2 cellular contexts compared by ENCODE assay signal in genomic region chr14:67392123-67392522, GRCh38.
TF ChIP-seq lines count a peak whose summit lies in the region.

No MANE protein-coding gene starts in this region.

TF ChIP-seq in H1, 55 proteins besides CTCF, POLR2A, EP300 and RAD21 (continued from another document):
- TF ChIP-seq GTF2F1 (IDR thresholded peaks at IDR 0.05; ENCODE audit: borderline replicate concordance, low read depth, low read length): no peak
TF ChIP-seq in H1: peak in this region for 0.

TF ChIP-seq in HEK293T, 16 proteins besides CTCF, POLR2A, EP300 and RAD21 (continued from another document):
- TF ChIP-seq CTBP1 (IDR thresholded peaks at IDR 0.05; ENCODE audit: borderline replicate concordance) (no peak), FOXA1 (IDR thresholded peaks at IDR 0.05) (no peak), FOXK2 (IDR thresholded peaks at IDR 0.05) (no peak), L3MBTL2 (conservative IDR thresholded peaks at IDR 0.05) (no peak), LEF1 (IDR thresholded peaks at IDR 0.05; ENCODE audit: borderline replicate concordance) (no peak), ARNT (IDR thresholded peaks at IDR 0.05) (no peak), SP1 (IDR thresholded peaks at IDR 0.05) (no peak), NFRKB (IDR thresholded peaks at IDR 0.05) (no peak), BHLHE40 (IDR thresholded peaks at IDR 0.05; ENCODE audit: borderline replicate concordance) (no peak), FOXM1 (IDR thresholded peaks at IDR 0.05; ENCODE audit: borderline replicate concordance) (no peak), ELF4 (IDR thresholded peaks at IDR 0.05) (no peak), TARDBP (IDR thresholded peaks at IDR 0.05) (no peak), HDGF (IDR thresholded peaks at IDR 0.05; ENCODE audit: borderline replicate concordance) (no peak)
- TF ChIP-seq, protein P1, sequence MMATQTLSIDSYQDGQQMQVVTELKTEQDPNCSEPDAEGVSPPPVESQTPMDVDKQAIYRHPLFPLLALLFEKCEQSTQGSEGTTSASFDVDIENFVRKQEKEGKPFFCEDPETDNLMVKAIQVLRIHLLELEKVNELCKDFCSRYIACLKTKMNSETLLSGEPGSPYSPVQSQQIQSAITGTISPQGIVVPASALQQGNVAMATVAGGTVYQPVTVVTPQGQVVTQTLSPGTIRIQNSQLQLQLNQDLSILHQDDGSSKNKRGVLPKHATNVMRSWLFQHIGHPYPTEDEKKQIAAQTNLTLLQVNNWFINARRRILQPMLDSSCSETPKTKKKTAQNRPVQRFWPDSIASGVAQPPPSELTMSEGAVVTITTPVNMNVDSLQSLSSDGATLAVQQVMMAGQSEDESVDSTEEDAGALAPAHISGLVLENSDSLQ (IDR thresholded peaks at IDR 0.05): no peak
TF ChIP-seq in HEK293T: peak in this region for 0.
